Comparison of ENCODE assay signal across 8 cellular contexts in the genomic region with DNA sequence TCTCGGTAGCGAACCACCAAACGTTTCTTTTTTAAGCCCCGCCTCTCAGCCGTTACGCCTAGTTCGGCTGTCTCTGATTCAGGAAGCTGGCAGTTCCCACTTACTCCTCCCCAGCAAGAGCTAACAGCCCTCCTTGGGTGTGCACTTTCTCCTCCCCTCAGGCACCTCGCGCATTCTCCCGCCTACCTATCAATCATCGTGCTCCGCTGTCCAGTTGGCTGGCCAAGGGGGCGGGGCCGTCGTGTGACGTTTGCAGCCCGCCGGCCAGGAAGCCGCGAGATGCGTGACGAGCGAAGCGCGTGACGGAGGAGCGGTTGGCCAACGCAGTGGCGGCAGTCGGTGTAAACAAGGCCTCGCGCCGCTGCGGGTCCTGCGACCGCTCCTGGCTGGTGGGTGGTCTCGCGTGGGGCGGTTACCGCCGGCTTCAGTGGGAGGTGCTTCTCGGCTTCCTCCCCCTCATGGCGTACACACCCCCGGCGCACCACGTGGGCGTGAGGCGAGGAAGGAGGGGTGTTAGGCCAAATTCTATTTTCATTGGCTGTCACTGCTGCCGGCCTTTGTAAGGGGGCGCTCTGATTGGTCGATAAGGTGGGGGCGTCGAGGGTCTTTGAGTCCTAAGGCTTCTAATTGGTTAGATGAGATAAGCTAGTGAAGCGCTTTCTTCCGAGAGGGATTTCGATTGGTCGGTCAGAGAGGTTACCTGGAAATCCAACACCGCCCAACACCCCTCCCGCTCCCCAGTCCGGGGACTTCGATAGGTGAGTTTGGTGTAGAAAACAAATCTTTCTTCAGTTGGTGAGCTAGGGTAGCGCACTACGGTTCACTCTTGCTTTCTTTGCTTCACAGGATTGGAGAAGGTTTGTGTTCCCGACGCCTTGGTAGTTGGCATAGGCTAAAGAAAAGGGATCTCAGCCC. TPM values are rescaled to one million over a fixed set of nuclear protein-coding genes. Genes with fewer than 3 reads are reported as not detected.
DNase-seq lines count a peak whose midpoint lies in the region; ATAC-seq and TF ChIP-seq lines count a peak whose summit lies in the region.

DCAF11 (plus strand) TSS at position 242 of the 915 bp plus-strand sequence. CDS start 818 bp downstream, outside the sequence.
NRL (minus strand) TSS at position 414 of the 915 bp plus-strand sequence. CDS start 32,101 bp downstream, outside the sequence.

- no peak for TF ChIP-seq CTCF in left ventricle myocardium inferior (IDR thresholded peaks at IDR 0.05; ENCODE audit: borderline replicate concordance)
- TF ChIP-seq CTCF in upper lobe of right lung (IDR thresholded peaks at IDR 0.05) = no peak

- peaks cover 38% of the 10 kb centered on the region for H3K36me3 Mint-ChIP-seq in T-helper 1 cell treated with Interleukin-12 subunit alpha and Interleukin-12 subunit beta and Interleukin-4 antibody, amounts not matched to agents 30 μg/mL and 1 μg/mL, for 36 hours (ENCODE audit: low read depth)

- peak; percentile 99 for DNase-seq in NCI-H1694 (lab: John Stamatoyannopoulos, UW)
- DNase-seq in amygdala (lab: John Stamatoyannopoulos, UW) = peak; percentile 93 to 100 (median 99)
- DNase-seq in left ventricle myocardium inferior = peak; percentile 98
- DNase-seq in posterior vena cava (ENCODE audit: low spot score) = peak; percentile 99
- peak; percentile 99 for DNase-seq in upper lobe of right lung

- H3K27me3 ChIP-seq in left ventricle myocardium inferior (ENCODE audit: low read depth) (no peaks in the 10 kb centered on the region), upper lobe of right lung (no peaks in the 10 kb centered on the region)

- ATAC-seq in GM18498 (IDR thresholded peaks at IDR 0.05; ENCODE audit: unreplicated experiment) (peak; percentile 87), HG02885 (IDR thresholded peaks at IDR 0.05; ENCODE audit: poor library complexity, unreplicated experiment) (peak; percentile 86), upper lobe of right lung (peak; percentile 93)

- peak within 1 kb of the TSS; percentile 76 for H3K4me3 ChIP-seq in left ventricle myocardium inferior
- H3K4me3 ChIP-seq in upper lobe of right lung = peak within 1 kb of the TSS; percentile 73

- peak within 1 kb of the TSS; percentile 100 for H3K27ac Mint-ChIP-seq in T-helper 1 cell treated with Interleukin-12 subunit alpha and Interleukin-12 subunit beta and Interleukin-4 antibody, amounts not matched to agents 30 μg/mL and 1 μg/mL, for 36 hours

- no peaks in the 10 kb centered on the region for H3K9me3 Mint-ChIP-seq in T-helper 1 cell treated with Interleukin-12 subunit alpha and Interleukin-12 subunit beta and Interleukin-4 antibody, amounts not matched to agents 30 μg/mL and 1 μg/mL, for 36 hours

- H3K27me3 Mint-ChIP-seq in T-helper 1 cell treated with Interleukin-12 subunit alpha and Interleukin-12 subunit beta and Interleukin-4 antibody, amounts not matched to agents 30 μg/mL and 1 μg/mL, for 36 hours (ENCODE audit: low read depth) = no peaks in the 10 kb centered on the region

- peak within 1 kb of the TSS; percentile 98 for H3K27ac ChIP-seq in left ventricle myocardium inferior (replicated peaks)
- peak within 1 kb of the TSS; percentile 99 for H3K27ac ChIP-seq in upper lobe of right lung

- H3K36me3 ChIP-seq in left ventricle myocardium inferior (peaks cover 37% of the 10 kb centered on the region), upper lobe of right lung (peaks cover 33% of the 10 kb centered on the region)

- H3K4me3 Mint-ChIP-seq in T-helper 1 cell treated with Interleukin-12 subunit alpha and Interleukin-12 subunit beta and Interleukin-4 antibody, amounts not matched to agents 30 μg/mL and 1 μg/mL, for 36 hours = peak within 1 kb of the TSS; percentile 98

- intact Hi-C loops in left ventricle myocardium inferior (cut with micrococcal nuclease) (no loop called here), posterior vena cava (cut with DNase I) (no loop called here), upper lobe of right lung (cut with DNase I) (no loop called here)

- H3K9me3 ChIP-seq in left ventricle myocardium inferior (replicated peaks) (no peaks in the 10 kb centered on the region), upper lobe of right lung (no peaks in the 10 kb centered on the region)

- peaks cover 34% of the 10 kb centered on the region for H3K4me1 Mint-ChIP-seq in T-helper 1 cell treated with Interleukin-12 subunit alpha and Interleukin-12 subunit beta and Interleukin-4 antibody, amounts not matched to agents 30 μg/mL and 1 μg/mL, for 36 hours (ENCODE audit: low read depth)

- H3K4me1 ChIP-seq in left ventricle myocardium inferior (peaks cover 35% of the 10 kb centered on the region), upper lobe of right lung (peaks cover 15% of the 10 kb centered on the region)

RNA-seq across cellular contexts. Expression of gene DCAF11, which starts in this region (rescaled TPM):
- total RNA-seq in left ventricle myocardium inferior = 74.7 TPM
- total RNA-seq in posterior vena cava = 10 to 100 TPM; 32.2 to 37.1 TPM
- total RNA-seq in upper lobe of right lung = 57.8 TPM

RNA-seq across cellular contexts. Expression of gene NRL, which starts in this region (rescaled TPM):
- total RNA-seq in left ventricle myocardium inferior (1.5 TPM), posterior vena cava (1 to 10 TPM; 1.1 to 1.4 TPM), upper lobe of right lung (2.8 TPM)

Comparison
In these comparisons a context has a peak if more than half of its experiments do, and no peak if none do; other contexts are left out.
1. Peak in every context shown above with its lines: DNase-seq, ATAC-seq, H3K4me3 ChIP-seq and H3K27ac ChIP-seq.